In genomic region chr14:54610051-54610977, GRCh38 we compare ENCODE assay signal across 1 cellular context.
TF ChIP-seq lines count a peak whose summit lies in the region.

No MANE protein-coding gene starts in this region.

TF ChIP-seq in IMR-90, 13 proteins besides CTCF, POLR2A, EP300 and RAD21 (continued from another document):
- TF ChIP-seq, protein P1, sequence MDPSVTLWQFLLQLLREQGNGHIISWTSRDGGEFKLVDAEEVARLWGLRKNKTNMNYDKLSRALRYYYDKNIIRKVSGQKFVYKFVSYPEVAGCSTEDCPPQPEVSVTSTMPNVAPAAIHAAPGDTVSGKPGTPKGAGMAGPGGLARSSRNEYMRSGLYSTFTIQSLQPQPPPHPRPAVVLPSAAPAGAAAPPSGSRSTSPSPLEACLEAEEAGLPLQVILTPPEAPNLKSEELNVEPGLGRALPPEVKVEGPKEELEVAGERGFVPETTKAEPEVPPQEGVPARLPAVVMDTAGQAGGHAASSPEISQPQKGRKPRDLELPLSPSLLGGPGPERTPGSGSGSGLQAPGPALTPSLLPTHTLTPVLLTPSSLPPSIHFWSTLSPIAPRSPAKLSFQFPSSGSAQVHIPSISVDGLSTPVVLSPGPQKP (IDR thresholded peaks at IDR 0.05; ENCODE audit: borderline replicate concordance, low read depth, low read length): no peak
- no peak for TF ChIP-seq MXI1 (IDR thresholded peaks at IDR 0.05; ENCODE audit: borderline replicate concordance, low read depth, low read length)
TF ChIP-seq in IMR-90: peak in this region for 1.
